ENCODE assay signal across 15 cellular contexts in genomic region chr2:156021326-156022040, GRCh38.
DNase-seq lines count a peak whose midpoint lies in the region; TF ChIP-seq lines count a peak whose summit lies in the region.
"Had no signal": no experiment of that assay in that cellular context is flagged by ENCODE, and none has a peak within 500 bp of the region (broad histone marks: within the 10 kb centered on the region; RNA-seq: fewer than 3 reads in every experiment).

No MANE protein-coding gene starts in this region.

- 0% methylated on average over 2 of the region's 2 CpGs for WGBS in mammary epithelial cell (ENCODE audit: low coverage, missing lambda C conversion rate)

- peak overlapping the region; percentile 48 for H2AFZ ChIP-seq in mammary epithelial cell (ENCODE audit: low read depth, low read length)

- H3K27ac ChIP-seq in A673 (ENCODE audit: low read depth, low read length, poor library complexity, severe bottlenecking) (no peak overlapping the region), mammary epithelial cell (ENCODE audit: insufficient read depth, low read depth, low read length) (no peak overlapping the region), tibial artery (no peak overlapping the region)

- H4K20me1 ChIP-seq in mammary epithelial cell (ENCODE audit: insufficient read depth, low read length), result no peaks in the 10 kb centered on the region

- dilution Hi-C loops in mammary epithelial cell (cut with HindIII; ENCODE audit: low sequenced_read_pairs), result no loop called here

- no peak overlapping the region for H3K9ac ChIP-seq in mammary epithelial cell (ENCODE audit: insufficient read depth, low read length)

- POLR2A ChIA-PET in A673 (lab: Charles Lee; ENCODE audit: low non-redundant PET), result no interaction called here

- H3K79me2 ChIP-seq in mammary epithelial cell (ENCODE audit: insufficient read depth, low read length), result no peaks in the 10 kb centered on the region

- H3K36me3 ChIP-seq in A673 (ENCODE audit: insufficient read depth, low read length, poor library complexity, severe bottlenecking) (no peaks in the 10 kb centered on the region), mammary epithelial cell (ENCODE audit: insufficient read depth, low read length) (no peaks in the 10 kb centered on the region), tibial artery (no peaks in the 10 kb centered on the region)

- H3K9me3 ChIP-seq in A673 (ENCODE audit: low read depth, low read length, poor library complexity, severe bottlenecking) (no peaks in the 10 kb centered on the region), mammary epithelial cell (replicated peaks; ENCODE audit: insufficient read depth, low read length) (no peaks in the 10 kb centered on the region), tibial artery (no peaks in the 10 kb centered on the region)

- in situ Hi-C loops in mammary epithelial cell (cut with MboI; ENCODE audit: low sequenced_read_pairs in 2 of 2), result no loop called here

- DNase-seq in A673 (ENCODE audit: low spot score) (peak; percentile 56), HT1080 (ENCODE audit: low read depth) (peak; percentile 70), mammary epithelial cell (peak; percentile 16), kidney tubule cell (ENCODE audit: low spot score) (peak; percentile 28), mucosa of gallbladder (ENCODE audit: low spot score) (no peak), ecto neural progenitor cell (ENCODE audit: low spot score) (no peak), tibial artery (no peak), HUDEP-2 (lab: John Stamatoyannopoulos, UW; ENCODE audit: unreplicated experiment in 76 of 76) (no peak)
- DNase-seq: activated naive CD8-positive, alpha-beta T cell treated with anti-CD3 and anti-CD28 coated beads for 36 hours; CD4-positive, alpha-beta memory T cell; KBM-7; kidney glomerular epithelial cell; NCI-H1092; retina; T-cell had no signal

- H3K4me3 ChIP-seq in A673 (ENCODE audit: low read depth, low read length, poor library complexity, severe bottlenecking) (no peak overlapping the region), mammary epithelial cell (replicated peaks in 1 of 3; ENCODE audit: insufficient read depth in 1 of 3, low read depth in 2 of 3, low read length in 3 of 3) (no peak overlapping the region), tibial artery (no peak overlapping the region)

- no peak for TF ChIP-seq CTCF in A673 (conservative IDR thresholded peaks at IDR 0.05; ENCODE audit: low read depth, low read length)
- no peak for TF ChIP-seq CTCF in mammary epithelial cell (conservative IDR thresholded peaks at IDR 0.05 in 1 of 2, IDR thresholded peaks at IDR 0.05 in 1 of 2; ENCODE audit: extremely low read depth in 1 of 2, insufficient read depth in 1 of 2, low read depth in 1 of 2, low read length in 2 of 2)
- no peak for TF ChIP-seq CTCF in tibial artery (IDR thresholded peaks at IDR 0.05)

- CTCF ChIA-PET in A673 (lab: Charles Lee) (no interaction called here), mammary epithelial cell (lab: Charles Lee; ENCODE audit: low non-redundant PET) (no interaction called here)

- H3K27me3 ChIP-seq in A673 (replicated peaks; ENCODE audit: insufficient read depth, low read depth, low read length, poor library complexity), result no peaks in the 10 kb centered on the region
- H3K27me3 ChIP-seq in mammary epithelial cell (ENCODE audit: insufficient read depth, low read length), result peaks cover 2% of the 10 kb centered on the region
- no peaks in the 10 kb centered on the region for H3K27me3 ChIP-seq in tibial artery

- BruUV-seq in A673 (replicated peaks; lab: Mats Ljungman, UMichigan) (no TSS peak), mammary epithelial cell (replicated peaks; lab: Mats Ljungman, UMichigan) (no TSS peak)

- H3K4me1 ChIP-seq in A673 (ENCODE audit: insufficient read depth, low read length, poor library complexity, severe bottlenecking), result no peaks in the 10 kb centered on the region
- no peaks in the 10 kb centered on the region for H3K4me1 ChIP-seq in mammary epithelial cell (ENCODE audit: insufficient read depth, low read length)
- no peaks in the 10 kb centered on the region for H3K4me1 ChIP-seq in tibial artery

- intact Hi-C loops in A673 (cut with micrococcal nuclease; ENCODE audit: unreplicated experiment) (no loop called here), mammary epithelial cell (cut with micrococcal nuclease) (no loop called here), tibial artery (cut with DNase I; ENCODE audit: low total_unique reads) (no loop called here)

- no peak overlapping the region for H3K4me2 ChIP-seq in mammary epithelial cell (ENCODE audit: insufficient read depth, low read depth, low read length)

Comparison
In these comparisons a context has a peak if more than half of its experiments do, and no peak if none do; other contexts are left out.
1. DNase-seq: peak in A673 (single experiment), HT1080 (single experiment), mammary epithelial cell (single experiment) and kidney tubule cell (single experiment); none in mucosa of gallbladder (single experiment), ecto neural progenitor cell (single experiment), tibial artery (0 of 2) and HUDEP-2 (0 of 76).